24 cellular contexts compared by ENCODE assay signal in the genomic region with DNA sequence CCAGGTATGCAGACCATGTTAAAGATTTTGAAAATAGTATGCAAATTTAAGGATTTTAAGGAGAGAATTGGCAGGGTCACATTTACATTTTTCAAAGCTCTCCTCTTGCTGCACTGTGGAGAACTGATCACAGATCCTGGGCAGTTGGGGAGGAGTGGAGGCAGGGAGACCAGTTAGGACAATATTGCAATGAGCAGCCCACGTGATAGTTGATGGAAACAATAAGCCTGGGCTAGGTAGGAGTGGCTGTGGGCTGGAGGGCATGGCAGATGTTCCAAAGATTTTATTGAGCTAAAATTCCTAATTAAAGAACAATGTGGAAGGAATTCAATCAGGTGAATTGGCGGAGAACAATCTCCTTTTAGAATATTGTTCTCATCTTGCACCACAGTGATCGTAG. TPM values are rescaled to one million over a fixed set of nuclear protein-coding genes. Genes with fewer than 3 reads are reported as not detected.
A peak's percentile ranks its signal among the peaks of the same experiment; 100 is the strongest.
DNase-seq lines count a peak whose midpoint lies in the region; ATAC-seq and TF ChIP-seq lines count a peak whose summit lies in the region.
"Had no signal": no experiment of that assay in that cellular context is flagged by ENCODE, and none has a peak within 500 bp of the region (broad histone marks: within the 10 kb centered on the region; RNA-seq: fewer than 3 reads in every experiment).

No MANE protein-coding gene starts in this region.

- H3K9ac ChIP-seq in DND-41 (ENCODE audit: low read depth, low read length) (peak overlapping the region; percentile 59), Loucy (ENCODE audit: low read depth, low read length, poor library complexity, severe bottlenecking) (peak overlapping the region; percentile 59)
- H3K9ac ChIP-seq: BLaER1 had no signal

- H3K9me2 ChIP-seq in Loucy (replicated peaks; ENCODE audit: low read depth, low read length): no peaks in the 10 kb centered on the region

- H3K36me3 Mint-ChIP-seq in activated CD8-positive, alpha-beta memory T cell treated with anti-CD3 and anti-CD28 coated beads, Interleukin-2, amount 10 ng/mL, durations not matched to agents 7 days and 5 days: peaks cover 12% of the 10 kb centered on the region
- no peaks in the 10 kb centered on the region for H3K36me3 Mint-ChIP-seq in activated T-helper 17 cell treated with anti-CD3 and anti-CD28 coated beads, Interleukin-2, amount 50 U/mL, for 72 hours (ENCODE audit: low read depth)
- peaks cover 14% of the 10 kb centered on the region for H3K36me3 Mint-ChIP-seq in mesothelial cell of epicardium
- H3K36me3 Mint-ChIP-seq in T-helper 2 cell treated with Interferon-gamma antibody and Interleukin-4, amounts not matched to agents 5 μg/mL and 100 μg/mL, for 36 hours (ENCODE audit: low read depth): no peaks in the 10 kb centered on the region
- H3K36me3 Mint-ChIP-seq: CD4-positive, CD25-positive, alpha-beta regulatory T cell had no signal

- H3F3A ChIP-seq in Loucy (ENCODE audit: low read depth): no peaks in the 10 kb centered on the region

- H3K27ac ChIP-seq in DND-41 (ENCODE audit: low read length): peak overlapping the region; percentile 95
- H3K27ac ChIP-seq: BLaER1, HL-60, SJSA1 had no signal

- H3K4me2 ChIP-seq in DND-41 (ENCODE audit: insufficient read depth, low read length) (peak overlapping the region; percentile 57), Loucy (ENCODE audit: low read depth, low read length, poor library complexity, severe bottlenecking) (peak overlapping the region; percentile 68)
- H3K4me2 ChIP-seq: BLaER1 had no signal

- H3K9me3 ChIP-seq in DND-41 (ENCODE audit: insufficient read depth, low read length, severe bottlenecking) (no peaks in the 10 kb centered on the region), Loucy (ENCODE audit: insufficient read depth, low read depth, low read length) (no peaks in the 10 kb centered on the region)
- H3K9me3 ChIP-seq: BLaER1, SJSA1 had no signal

- H3K9me3 Mint-ChIP-seq in activated CD8-positive, alpha-beta memory T cell treated with anti-CD3 and anti-CD28 coated beads, Interleukin-2, amount 10 ng/mL, durations not matched to agents 7 days and 5 days (ENCODE audit: low read depth): no peaks in the 10 kb centered on the region
- no peaks in the 10 kb centered on the region for H3K9me3 Mint-ChIP-seq in activated T-helper 17 cell treated with anti-CD3 and anti-CD28 coated beads, Interleukin-2, amount 50 U/mL, for 72 hours
- H3K9me3 Mint-ChIP-seq in mesothelial cell of epicardium: no peaks in the 10 kb centered on the region
- H3K9me3 Mint-ChIP-seq in T-helper 2 cell treated with Interferon-gamma antibody and Interleukin-4, amounts not matched to agents 5 μg/mL and 100 μg/mL, for 36 hours: no peaks in the 10 kb centered on the region
- H3K9me3 Mint-ChIP-seq: CD4-positive, CD25-positive, alpha-beta regulatory T cell had no signal

- peak overlapping the region; percentile 69 for H3K27ac Mint-ChIP-seq in activated CD8-positive, alpha-beta memory T cell treated with anti-CD3 and anti-CD28 coated beads, Interleukin-2, amount 10 ng/mL, durations not matched to agents 7 days and 5 days
- peak overlapping the region; percentile 7 for H3K27ac Mint-ChIP-seq in activated T-helper 17 cell treated with anti-CD3 and anti-CD28 coated beads, Interleukin-2, amount 50 U/mL, for 72 hours
- H3K27ac Mint-ChIP-seq in mesothelial cell of epicardium: no peak overlapping the region
- H3K27ac Mint-ChIP-seq in T-helper 2 cell treated with Interferon-gamma antibody and Interleukin-4, amounts not matched to agents 5 μg/mL and 100 μg/mL, for 36 hours: no peak overlapping the region

- H4K20me1 ChIP-seq in DND-41 (ENCODE audit: insufficient read depth, low read length): no peaks in the 10 kb centered on the region
- H4K20me1 ChIP-seq in Loucy (ENCODE audit: insufficient read depth, low read length, poor library complexity, severe bottlenecking): no peaks in the 10 kb centered on the region
- H4K20me1 ChIP-seq: BLaER1 had no signal

- no peak overlapping the region for H3K4me3 Mint-ChIP-seq in activated CD8-positive, alpha-beta memory T cell treated with anti-CD3 and anti-CD28 coated beads, Interleukin-2, amount 10 ng/mL, durations not matched to agents 7 days and 5 days
- H3K4me3 Mint-ChIP-seq in activated T-helper 17 cell treated with anti-CD3 and anti-CD28 coated beads, Interleukin-2, amount 50 U/mL, for 72 hours: peak overlapping the region; percentile 9
- H3K4me3 Mint-ChIP-seq in mesothelial cell of epicardium: no peak overlapping the region
- no peak overlapping the region for H3K4me3 Mint-ChIP-seq in T-helper 2 cell treated with Interferon-gamma antibody and Interleukin-4, amounts not matched to agents 5 μg/mL and 100 μg/mL, for 36 hours

- peaks cover 7% of the 10 kb centered on the region for H3K27me3 Mint-ChIP-seq in activated CD8-positive, alpha-beta memory T cell treated with anti-CD3 and anti-CD28 coated beads, Interleukin-2, amount 10 ng/mL, durations not matched to agents 7 days and 5 days
- peaks cover 8% of the 10 kb centered on the region for H3K27me3 Mint-ChIP-seq in activated T-helper 17 cell treated with anti-CD3 and anti-CD28 coated beads, Interleukin-2, amount 50 U/mL, for 72 hours
- H3K27me3 Mint-ChIP-seq in mesothelial cell of epicardium (ENCODE audit: low read depth): no peaks in the 10 kb centered on the region
- H3K27me3 Mint-ChIP-seq in T-helper 2 cell treated with Interferon-gamma antibody and Interleukin-4, amounts not matched to agents 5 μg/mL and 100 μg/mL, for 36 hours (ENCODE audit: low read depth): peaks cover 10% of the 10 kb centered on the region

- H3K4me1 Mint-ChIP-seq in activated CD8-positive, alpha-beta memory T cell treated with anti-CD3 and anti-CD28 coated beads, Interleukin-2, amount 10 ng/mL, durations not matched to agents 7 days and 5 days: peaks cover 34% of the 10 kb centered on the region
- H3K4me1 Mint-ChIP-seq in activated T-helper 17 cell treated with anti-CD3 and anti-CD28 coated beads, Interleukin-2, amount 50 U/mL, for 72 hours: peaks cover 17% of the 10 kb centered on the region
- no peaks in the 10 kb centered on the region for H3K4me1 Mint-ChIP-seq in mesothelial cell of epicardium
- peaks cover 9% of the 10 kb centered on the region for H3K4me1 Mint-ChIP-seq in T-helper 2 cell treated with Interferon-gamma antibody and Interleukin-4, amounts not matched to agents 5 μg/mL and 100 μg/mL, for 36 hours (ENCODE audit: low read depth)

- no peak for DNase-seq in activated CD8-positive, alpha-beta memory T cell treated with anti-CD3 and anti-CD28 coated beads, Interleukin-2, amount 10 ng/mL, durations not matched to agents 7 days and 5 days
- DNase-seq in activated CD8-positive, alpha-beta memory T cell treated with anti-CD3 and anti-CD28 coated beads for 24 hours: no peak
- DNase-seq in DND-41 (peak; percentile 64), putamen (ENCODE audit: low spot score) (no peak), mesothelial cell of epicardium (ENCODE audit: low spot score in 2 of 2, unreplicated experiment in 2 of 2) (no peak)
- DNase-seq in T-helper 2 cell treated with Interferon-gamma antibody and Interleukin-4, amounts not matched to agents 5 μg/mL and 100 μg/mL, for 36 hours (ENCODE audit: low spot score): no peak
- DNase-seq: DMS153, Kasumi-1, MV-4-11, NCI-H1105, NCI-H1436 treated with DMSO at 0.1 percent for 48 hours, NCI-H187 treated with DMSO at 0.1 percent for 48 hours, NCI-H524, NCI-H748 treated with DMSO at 0.1 percent for 48 hours, Right ventricle myocardium superior, RPMI8226 had no signal

- CTCF ChIA-PET in activated CD8-positive, alpha-beta memory T cell treated with anti-CD3 and anti-CD28 coated beads, Interleukin-2, amount 10 ng/mL, durations not matched to agents 7 days and 5 days (lab: Charles Lee): interaction anchor here (1.5 to 2.6 kb wide), 2 partner anchors 9 to 477 kb away, joined by 3 to 15 read pairs; no protein-coding TSS in a partner anchor

- H3K36me3 ChIP-seq in DND-41 (ENCODE audit: insufficient read depth, low read length): no peaks in the 10 kb centered on the region; the same call in 1 of the 2 replicates
- H3K36me3 ChIP-seq in Loucy (ENCODE audit: insufficient read depth, low read length): no peaks in the 10 kb centered on the region
- H3K36me3 ChIP-seq: BLaER1, SJSA1 had no signal

- H2AFZ ChIP-seq in DND-41 (ENCODE audit: low read depth, low read length) (0 out of 2 replicates have a peak overlapping the region, but pooled peaks have one; percentile 6), Loucy (ENCODE audit: low read length) (peak overlapping the region; percentile 59)

- no peaks in the 10 kb centered on the region for H3K27me3 ChIP-seq in DND-41 (ENCODE audit: insufficient read depth, low read length, poor library complexity)
- H3K27me3 ChIP-seq in Loucy (ENCODE audit: insufficient read depth, low read length, poor library complexity, severe bottlenecking): no peaks in the 10 kb centered on the region
- H3K27me3 ChIP-seq: BLaER1, SJSA1 had no signal

- peaks cover 73% of the 10 kb centered on the region for H3K4me1 ChIP-seq in DND-41 (ENCODE audit: insufficient read depth, low read length)
- H3K4me1 ChIP-seq in Loucy (ENCODE audit: insufficient read depth, low read length, poor library complexity, severe bottlenecking): peaks cover 17% of the 10 kb centered on the region
- H3K4me1 ChIP-seq: BLaER1, SJSA1 had no signal

- TF ChIP-seq CTCF in DND-41 (IDR thresholded peaks at IDR 0.05; ENCODE audit: borderline replicate concordance, extremely low read depth, low read length, poor library complexity, severe bottlenecking) (no peak), Loucy (conservative IDR thresholded peaks at IDR 0.05; ENCODE audit: low read length) (no peak), mesothelial cell of epicardium (IDR thresholded peaks at IDR 0.05; ENCODE audit: unreplicated experiment) (no peak)

- no peak for ATAC-seq in activated CD8-positive, alpha-beta memory T cell treated with anti-CD3 and anti-CD28 coated beads, Interleukin-2, amount 10 ng/mL, durations not matched to agents 7 days and 5 days
- ATAC-seq in DND-41 (ENCODE audit: insufficient read depth, low read depth): peak; percentile 66
- ATAC-seq in activated T-helper 17 cell treated with anti-CD3 and anti-CD28 coated beads, Interleukin-2, amount 50 U/mL, for 72 hours (replicated peaks): no peak
- ATAC-seq: HCT116 had no signal

- H3K79me2 ChIP-seq in DND-41 (ENCODE audit: insufficient read depth, low read length) (peaks cover 44% of the 10 kb centered on the region), Loucy (ENCODE audit: insufficient read depth, low read length) (0 out of 2 replicates have a peak, but pooled peaks cover 3% of the 10 kb centered on the region)

- H3K4me3 ChIP-seq in DND-41 (ENCODE audit: low read depth in 1 of 2, low read length in 2 of 2) (peak overlapping the region in 1 of 2 experiments; percentile 62; a peak in 2 of 4 replicates), Loucy (ENCODE audit: low read length, poor library complexity, severe bottlenecking) (peak overlapping the region; percentile 71)
- H3K4me3 ChIP-seq: BLaER1, SJSA1 had no signal

RNA-seq across cellular contexts. Expression of a gene that starts 50.6 kb away (rescaled TPM):
- under 1 TPM; 0.54 to 0.93 TPM for total RNA-seq in activated CD8-positive, alpha-beta memory T cell treated with anti-CD3 and anti-CD28 coated beads, Interleukin-2, amount 10 ng/mL, durations not matched to agents 7 days and 5 days
- total RNA-seq in activated T-helper 17 cell treated with anti-CD3 and anti-CD28 coated beads, Interleukin-2, amount 50 U/mL, for 72 hours: under 1 TPM in 1 of 2 donors, not detected in 1; 0.16 TPM
- 11.9 to 15.3 TPM (median 13.4 TPM) in 3 replicates for total RNA-seq in mesothelial cell of epicardium
- total RNA-seq: MCF 10A had no signal

Comparison
In these comparisons a context has a peak if more than half of its experiments do, and no peak if none do; other contexts are left out.
1. H3K27ac Mint-ChIP-seq: peak in activated CD8-positive, alpha-beta memory T cell treated with anti-CD3 and anti-CD28 coated beads, Interleukin-2, amount 10 ng/mL, durations not matched to agents 7 days and 5 days (single experiment) and activated T-helper 17 cell treated with anti-CD3 and anti-CD28 coated beads, Interleukin-2, amount 50 U/mL, for 72 hours (single experiment); none in mesothelial cell of epicardium (single experiment) and T-helper 2 cell treated with Interferon-gamma antibody and Interleukin-4, amounts not matched to agents 5 μg/mL and 100 μg/mL, for 36 hours (single experiment).